Comparison of ENCODE assay signal across 8 cellular contexts in the genomic region with DNA sequence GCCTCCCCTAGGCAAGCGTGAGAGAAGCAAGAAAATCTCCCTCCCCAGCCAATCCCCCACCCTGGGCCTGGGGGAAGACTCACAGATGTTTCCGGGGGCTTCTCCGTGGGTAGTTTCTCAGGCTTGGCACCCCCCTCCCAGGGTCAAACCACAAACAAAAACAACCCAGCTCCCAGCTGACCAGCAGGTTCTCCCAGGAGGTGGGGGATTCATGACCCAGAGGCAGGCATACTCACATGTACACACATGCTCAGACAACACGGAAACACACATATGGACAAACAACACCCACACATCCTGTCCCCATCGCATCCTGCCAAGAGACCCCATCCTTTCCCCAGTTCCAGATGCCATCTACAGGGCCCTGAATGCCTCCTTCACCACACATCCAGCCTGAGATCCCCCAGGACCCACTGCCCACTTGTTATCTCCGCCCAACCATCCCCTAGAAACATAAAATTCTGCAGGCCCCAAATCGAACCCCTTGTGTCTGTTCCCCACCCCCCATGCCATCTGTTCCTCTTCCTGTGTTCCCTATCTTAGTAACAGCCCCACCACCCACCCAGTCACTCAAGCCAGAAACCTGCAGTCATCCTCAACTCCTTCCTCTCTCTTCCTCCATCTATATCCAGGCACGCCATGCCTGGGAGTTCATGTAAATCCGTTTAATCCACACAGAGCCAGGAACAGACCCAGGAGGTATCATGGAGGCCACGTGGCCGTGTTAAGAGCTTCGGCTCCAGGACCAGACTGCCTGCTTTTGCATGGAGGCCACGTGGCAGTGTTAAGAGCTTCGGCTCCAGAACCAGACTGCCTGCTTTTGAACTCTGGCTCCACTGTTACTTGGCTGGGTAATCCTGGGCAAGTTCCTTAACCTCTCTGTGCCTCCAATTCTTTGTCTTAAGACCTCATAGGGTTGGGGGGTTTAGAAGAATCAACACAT. TPM values are rescaled to one million over a fixed set of nuclear protein-coding genes. Genes with fewer than 3 reads are reported as not detected.
DNase-seq lines count a peak whose midpoint lies in the region; ATAC-seq, FAIRE-seq and TF ChIP-seq lines count a peak whose summit lies in the region.

No MANE protein-coding gene starts in this region.

- H3K4me3 Mint-ChIP-seq in astrocyte (ENCODE audit: unreplicated experiment), result peak overlapping the region; percentile 94

- peak overlapping the region; percentile 98 for H3K27ac Mint-ChIP-seq in astrocyte (ENCODE audit: unreplicated experiment)

- peak; percentile 87 for DNase-seq in NAMALWA (ENCODE audit: low spot score)
- peak; percentile 44 for DNase-seq in astrocyte (ENCODE audit: low read depth)
- DNase-seq in lower lobe of right lung, result no peak
- DNase-seq in SW 1271 (lab: John Stamatoyannopoulos, UW), result no peak

- H3K36me3 Mint-ChIP-seq in astrocyte (ENCODE audit: low read depth, unreplicated experiment), result peaks cover 22% of the 10 kb centered on the region

- H3K27ac ChIP-seq in astrocyte (ENCODE audit: low read depth, low read length), result peak overlapping the region; percentile 100
- peak overlapping the region; percentile 99 for H3K27ac ChIP-seq in lower lobe of right lung
- H3K27ac ChIP-seq in urinary bladder (ENCODE audit: low read depth), result peak overlapping the region; percentile 87

- no peaks in the 10 kb centered on the region for H3K9me3 ChIP-seq in astrocyte (ENCODE audit: insufficient read depth, low read depth, low read length)
- H3K9me3 ChIP-seq in lower lobe of right lung, result no peaks in the 10 kb centered on the region

- H3K79me2 ChIP-seq in astrocyte (ENCODE audit: insufficient read depth, low read length), result peaks cover 99% of the 10 kb centered on the region

- no peaks in the 10 kb centered on the region for H3K9me3 Mint-ChIP-seq in astrocyte (ENCODE audit: unreplicated experiment)

- peaks cover 64% of the 10 kb centered on the region for H3K4me1 ChIP-seq in astrocyte (ENCODE audit: insufficient read depth, low read length)
- peaks cover 79% of the 10 kb centered on the region for H3K4me1 ChIP-seq in lower lobe of right lung
- H3K4me1 ChIP-seq in urinary bladder (ENCODE audit: insufficient read depth), result no peaks in the 10 kb centered on the region

- FAIRE-seq in astrocyte (lab: Jason Lieb, UNC), result no peak

- H3K4me3 ChIP-seq in GM08714 (ENCODE audit: low read length) (peak overlapping the region; percentile 52; the same call in 1 of the 2 replicates), astrocyte (ENCODE audit: insufficient read depth, low read depth, low read length) (peak overlapping the region; percentile 45), lower lobe of right lung (peak overlapping the region; percentile 86), urinary bladder (ENCODE audit: low read depth, low read length) (no peak overlapping the region)

- peak overlapping the region; percentile 98 for H3K4me2 ChIP-seq in astrocyte (ENCODE audit: low read length)

- TF ChIP-seq CTCF in astrocyte (IDR thresholded peaks at IDR 0.05; ENCODE audit: insufficient read depth, low read depth, low read length) (no peak), lower lobe of right lung (IDR thresholded peaks at IDR 0.05) (no peak)

- peaks cover 90% of the 10 kb centered on the region for H4K20me1 ChIP-seq in astrocyte (ENCODE audit: insufficient read depth, low read length)

- peaks cover 64% of the 10 kb centered on the region for H3K4me1 Mint-ChIP-seq in astrocyte (ENCODE audit: low read depth, unreplicated experiment)

- intact Hi-C loops in lower lobe of right lung (cut with DNase I), result no loop called here

- no peak overlapping the region for H2AFZ ChIP-seq in astrocyte (ENCODE audit: low read depth, low read length)

- H3K27me3 Mint-ChIP-seq in astrocyte (ENCODE audit: low read depth, unreplicated experiment), result no peaks in the 10 kb centered on the region

- H3K27me3 ChIP-seq in astrocyte (ENCODE audit: insufficient read depth, low read length), result no peaks in the 10 kb centered on the region
- H3K27me3 ChIP-seq in lower lobe of right lung (ENCODE audit: low read depth), result no peaks in the 10 kb centered on the region

- H3K36me3 ChIP-seq in astrocyte (ENCODE audit: insufficient read depth, low read length) (peaks cover 29% of the 10 kb centered on the region), lower lobe of right lung (peaks cover 33% of the 10 kb centered on the region), urinary bladder (ENCODE audit: insufficient read depth) (peaks cover 2% of the 10 kb centered on the region)

- 31% methylated on average over 14 of the region's 14 CpGs for WGBS in urinary bladder

- peak; percentile 24 for ATAC-seq in GM21447 (IDR thresholded peaks at IDR 0.05; ENCODE audit: unreplicated experiment)
- no peak for ATAC-seq in lower lobe of right lung
- no peak for ATAC-seq in HG02970 (IDR thresholded peaks at IDR 0.05; ENCODE audit: low FRiP score, unreplicated experiment)

- peak overlapping the region; percentile 99 for H3K9ac ChIP-seq in astrocyte (ENCODE audit: low read length)

RNA-seq across cellular contexts. Expression of a gene that starts 5.0 kb away (rescaled TPM):
- 42.3 and 47.0 TPM in 2 replicates for total RNA-seq in astrocyte
- total RNA-seq in lower lobe of right lung, result 55.1 TPM
- total RNA-seq in urinary bladder, result 13.7 TPM
- polyA plus RNA-seq in urinary bladder, result 90.2 TPM

RNA-seq across cellular contexts. Expression of a gene that starts 40.9 kb away (rescaled TPM):
- total RNA-seq in astrocyte (3.9 and 4.1 TPM in 2 replicates), lower lobe of right lung (18.8 TPM), urinary bladder (4.3 TPM)
- 3.3 TPM for polyA plus RNA-seq in urinary bladder

RNA-seq across cellular contexts. Expression of a gene that starts 41.0 kb away (rescaled TPM):
- 39.5 and 45.6 TPM in 2 replicates for total RNA-seq in astrocyte
- 81.6 TPM for total RNA-seq in lower lobe of right lung
- total RNA-seq in urinary bladder, result 28.2 TPM
- 61.6 TPM for polyA plus RNA-seq in urinary bladder

RNA-seq across cellular contexts. Expression of a gene that starts 44.0 kb away (rescaled TPM):
- total RNA-seq in astrocyte, result 1.1 and 1.5 TPM in 2 replicates
- not detected for total RNA-seq in lower lobe of right lung
- total RNA-seq in urinary bladder, result 1.1 TPM
- 0.03 TPM for polyA plus RNA-seq in urinary bladder

Comparison
In these comparisons a context has a peak if more than half of its experiments do, and no peak if none do; other contexts are left out.
1. DNase-seq: peak in NAMALWA (single experiment) and astrocyte (single experiment); none in lower lobe of right lung (single experiment) and SW 1271 (0 of 2).
2. Peak in every context shown above with its lines, with median percentiles within 50 percentile points of each other: H3K27ac ChIP-seq.